23 cellular contexts compared by ENCODE assay signal in genomic region chr6:106446983-106447382, GRCh38.
DNase-seq lines count a peak whose midpoint lies in the region; ATAC-seq and TF ChIP-seq lines count a peak whose summit lies in the region.
"Had no signal": no experiment of that assay in that cellular context is flagged by ENCODE, and none has a peak within 500 bp of the region (broad histone marks: within the 10 kb centered on the region; RNA-seq: fewer than 3 reads in every experiment).

No MANE protein-coding gene starts in this region.

- no peaks in the 10 kb centered on the region for H3K36me3 ChIP-seq in mucosa of descending colon (ENCODE audit: low read depth)
- H3K36me3 ChIP-seq: cardiac muscle cell, ovary, sigmoid colon, thyroid gland had no signal

- peaks cover 16% of the 10 kb centered on the region for H3K4me1 ChIP-seq in mucosa of descending colon (ENCODE audit: low read depth)

- intact Hi-C loops in Calu3 (cut with micrococcal nuclease; ENCODE audit: unreplicated experiment) (loop anchor here (1.0 to 5.0 kb wide), 6 partner anchors 67 to 550 kb away; no protein-coding TSS in a partner anchor), mucosa of descending colon (cut with DNase I, micrococcal nuclease) (loop anchor here (5.0 to 10.0 kb wide), 4 partner anchors 65 to 530 kb away; partner anchors contain the start of gene CD24 (in 1 of the 2))

- peaks cover 27% of the 10 kb centered on the region for H3K4me1 Mint-ChIP-seq in Calu3 (ENCODE audit: low read depth, unreplicated experiment)

- no peak overlapping the region for H3K27ac Mint-ChIP-seq in Calu3 (ENCODE audit: unreplicated experiment)

- TF ChIP-seq CTCF in Calu3 (IDR thresholded peaks at IDR 0.05; ENCODE audit: unreplicated experiment) (no peak), epithelial cell of proximal tubule (conservative IDR thresholded peaks at IDR 0.05; ENCODE audit: low read depth, low read length) (no peak), mucosa of descending colon (IDR thresholded peaks at IDR 0.05) (no peak)

- no TSS peak for BruUV-seq in Calu3 (replicated peaks; lab: Mats Ljungman, UMichigan)

- H3K9me3 Mint-ChIP-seq in Calu3 (ENCODE audit: low read depth, unreplicated experiment), result no peaks in the 10 kb centered on the region
- H3K9me3 Mint-ChIP-seq: naive B cell; stimulated activated memory B cell treated with anti-CD40 and anti-IgM and Interleukin-4, amounts not matched to agents 10 μg/mL and 1 μg/mL and 100 μg/mL, for 72 hours had no signal

- no peaks in the 10 kb centered on the region for H3K9me3 ChIP-seq in mucosa of descending colon
- H3K9me3 ChIP-seq: ovary, sigmoid colon, SK-N-SH, thyroid gland had no signal

- in situ Hi-C loops in KBM-7 (cut with MboI; ENCODE audit: low pct_unique_long_range_greater_than_20kb, low sequenced_read_pairs), result loop anchor here (10.0 to 25.0 kb wide), 2 partner anchors 118 to 540 kb away; no protein-coding TSS in a partner anchor

- CTCF ChIA-PET in Calu3 (lab: Charles Lee), result interaction anchor here (0.6 to 1.4 kb wide), 2 partner anchors 38 to 65 kb away, joined by 3 read pairs; no protein-coding TSS in a partner anchor

- no peak overlapping the region for H3K4me3 Mint-ChIP-seq in Calu3 (ENCODE audit: low read depth, unreplicated experiment)
- H3K4me3 Mint-ChIP-seq: stimulated activated memory B cell treated with anti-CD40 and anti-IgM and Interleukin-4, amounts not matched to agents 10 μg/mL and 1 μg/mL and 100 μg/mL, for 72 hours had no signal

- ATAC-seq in mucosa of descending colon (peak; percentile 78), GM18868 (IDR thresholded peaks at IDR 0.05; ENCODE audit: unreplicated experiment) (no peak), HG02870 (IDR thresholded peaks at IDR 0.05; ENCODE audit: unreplicated experiment) (no peak)
- ATAC-seq: stimulated activated memory B cell treated with anti-CD40 and anti-IgM and Interleukin-4, amounts not matched to agents 10 μg/mL and 1 μg/mL and 100 μg/mL, for 72 hours had no signal

- peak; percentile 5 for DNase-seq in Calu3
- peak; percentile 43 for DNase-seq in NCI-H146 (lab: John Stamatoyannopoulos, UW)
- peak; percentile 46 for DNase-seq in epithelial cell of proximal tubule (ENCODE audit: low read depth)
- DNase-seq in mucosa of descending colon, result no peak
- no peak for DNase-seq in KBM-7
- DNase-seq in COLO668 (lab: John Stamatoyannopoulos, UW; ENCODE audit: unreplicated experiment), result no peak
- DNase-seq: activated CD4-positive, alpha-beta T cell treated with anti-CD3 and anti-CD28 coated beads for 4 hours; activated effector memory CD4-positive, alpha-beta T cell treated with anti-CD3 and anti-CD28 coated beads, Interleukin-2, amount 50 U/mL, for 16 hours; dorsolateral prefrontal cortex; left ventricle myocardium superior; NCI-H1436 treated with DMSO at 0.1 percent for 48 hours; ovary; RPMI8226; sigmoid colon; T1000; thyroid gland had no signal

- no peaks in the 10 kb centered on the region for H3K27me3 Mint-ChIP-seq in Calu3 (ENCODE audit: unreplicated experiment)
- H3K27me3 Mint-ChIP-seq: stimulated activated memory B cell treated with anti-CD40 and anti-IgM and Interleukin-4, amounts not matched to agents 10 μg/mL and 1 μg/mL and 100 μg/mL, for 72 hours had no signal

- H3K36me3 Mint-ChIP-seq in Calu3 (ENCODE audit: insufficient read depth, unreplicated experiment), result peaks cover 4% of the 10 kb centered on the region
- H3K36me3 Mint-ChIP-seq: naive B cell; stimulated activated memory B cell treated with anti-CD40 and anti-IgM and Interleukin-4, amounts not matched to agents 10 μg/mL and 1 μg/mL and 100 μg/mL, for 72 hours had no signal

- no peak overlapping the region for H3K4me3 ChIP-seq in epithelial cell of proximal tubule (ENCODE audit: low read depth, low read length)
- H3K4me3 ChIP-seq in mucosa of descending colon, result no peak overlapping the region
- H3K4me3 ChIP-seq: cardiac muscle cell, dorsolateral prefrontal cortex, GM23248, ovary, sigmoid colon, thyroid gland had no signal

Comparison
In these comparisons a context has a peak if more than half of its experiments do, and no peak if none do; other contexts are left out.
1. DNase-seq: peak in Calu3 (single experiment), NCI-H146 (single experiment) and epithelial cell of proximal tubule (single experiment); none in mucosa of descending colon (0 of 3), KBM-7 (single experiment) and COLO668 (single experiment).